ENCODE assay signal across 1 cellular context in the genomic region with DNA sequence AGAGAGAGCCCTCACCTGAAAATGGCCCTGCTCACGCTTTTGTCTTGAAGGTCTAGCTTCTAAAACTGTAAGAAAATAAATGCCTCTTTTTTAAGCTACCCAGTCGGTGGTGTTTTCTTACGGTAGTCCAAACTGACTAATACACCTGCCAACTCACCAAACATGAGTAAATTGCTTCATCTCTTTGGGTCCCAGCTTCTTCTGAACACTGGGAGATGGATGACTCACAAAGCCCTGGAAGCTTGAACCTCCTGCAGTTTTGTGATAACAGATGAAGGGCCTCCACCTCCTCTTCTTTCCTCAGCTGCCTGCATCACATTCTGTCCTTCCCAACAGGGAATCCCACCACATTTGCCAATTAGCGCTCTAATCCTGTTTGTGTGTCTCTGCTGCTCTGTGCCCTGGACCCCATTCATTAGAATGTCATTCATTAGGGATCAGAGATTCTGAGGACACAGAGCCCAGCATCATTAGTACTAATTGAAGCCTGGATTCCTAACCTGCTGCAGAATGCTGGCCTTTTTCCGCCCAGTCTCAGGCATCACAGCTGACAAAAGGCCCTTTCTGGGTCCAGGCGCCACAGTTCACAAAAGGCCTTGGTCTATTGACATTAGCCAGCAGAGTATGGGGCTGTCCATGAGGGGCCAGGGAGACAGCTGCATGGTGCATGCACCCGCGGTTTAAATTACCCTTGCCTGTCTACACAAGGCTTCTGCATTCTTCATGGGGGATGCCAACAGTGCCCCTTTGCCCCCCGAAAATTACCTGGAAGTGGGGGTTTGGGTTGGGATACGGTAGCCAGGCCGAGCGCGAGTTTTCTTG.
TF ChIP-seq lines count a peak whose summit lies in the region.

No MANE protein-coding gene starts in this region.

TF ChIP-seq in GM23338, 12 proteins besides CTCF, POLR2A, EP300 and RAD21 (continued from another document):
- TF ChIP-seq, protein P1, sequence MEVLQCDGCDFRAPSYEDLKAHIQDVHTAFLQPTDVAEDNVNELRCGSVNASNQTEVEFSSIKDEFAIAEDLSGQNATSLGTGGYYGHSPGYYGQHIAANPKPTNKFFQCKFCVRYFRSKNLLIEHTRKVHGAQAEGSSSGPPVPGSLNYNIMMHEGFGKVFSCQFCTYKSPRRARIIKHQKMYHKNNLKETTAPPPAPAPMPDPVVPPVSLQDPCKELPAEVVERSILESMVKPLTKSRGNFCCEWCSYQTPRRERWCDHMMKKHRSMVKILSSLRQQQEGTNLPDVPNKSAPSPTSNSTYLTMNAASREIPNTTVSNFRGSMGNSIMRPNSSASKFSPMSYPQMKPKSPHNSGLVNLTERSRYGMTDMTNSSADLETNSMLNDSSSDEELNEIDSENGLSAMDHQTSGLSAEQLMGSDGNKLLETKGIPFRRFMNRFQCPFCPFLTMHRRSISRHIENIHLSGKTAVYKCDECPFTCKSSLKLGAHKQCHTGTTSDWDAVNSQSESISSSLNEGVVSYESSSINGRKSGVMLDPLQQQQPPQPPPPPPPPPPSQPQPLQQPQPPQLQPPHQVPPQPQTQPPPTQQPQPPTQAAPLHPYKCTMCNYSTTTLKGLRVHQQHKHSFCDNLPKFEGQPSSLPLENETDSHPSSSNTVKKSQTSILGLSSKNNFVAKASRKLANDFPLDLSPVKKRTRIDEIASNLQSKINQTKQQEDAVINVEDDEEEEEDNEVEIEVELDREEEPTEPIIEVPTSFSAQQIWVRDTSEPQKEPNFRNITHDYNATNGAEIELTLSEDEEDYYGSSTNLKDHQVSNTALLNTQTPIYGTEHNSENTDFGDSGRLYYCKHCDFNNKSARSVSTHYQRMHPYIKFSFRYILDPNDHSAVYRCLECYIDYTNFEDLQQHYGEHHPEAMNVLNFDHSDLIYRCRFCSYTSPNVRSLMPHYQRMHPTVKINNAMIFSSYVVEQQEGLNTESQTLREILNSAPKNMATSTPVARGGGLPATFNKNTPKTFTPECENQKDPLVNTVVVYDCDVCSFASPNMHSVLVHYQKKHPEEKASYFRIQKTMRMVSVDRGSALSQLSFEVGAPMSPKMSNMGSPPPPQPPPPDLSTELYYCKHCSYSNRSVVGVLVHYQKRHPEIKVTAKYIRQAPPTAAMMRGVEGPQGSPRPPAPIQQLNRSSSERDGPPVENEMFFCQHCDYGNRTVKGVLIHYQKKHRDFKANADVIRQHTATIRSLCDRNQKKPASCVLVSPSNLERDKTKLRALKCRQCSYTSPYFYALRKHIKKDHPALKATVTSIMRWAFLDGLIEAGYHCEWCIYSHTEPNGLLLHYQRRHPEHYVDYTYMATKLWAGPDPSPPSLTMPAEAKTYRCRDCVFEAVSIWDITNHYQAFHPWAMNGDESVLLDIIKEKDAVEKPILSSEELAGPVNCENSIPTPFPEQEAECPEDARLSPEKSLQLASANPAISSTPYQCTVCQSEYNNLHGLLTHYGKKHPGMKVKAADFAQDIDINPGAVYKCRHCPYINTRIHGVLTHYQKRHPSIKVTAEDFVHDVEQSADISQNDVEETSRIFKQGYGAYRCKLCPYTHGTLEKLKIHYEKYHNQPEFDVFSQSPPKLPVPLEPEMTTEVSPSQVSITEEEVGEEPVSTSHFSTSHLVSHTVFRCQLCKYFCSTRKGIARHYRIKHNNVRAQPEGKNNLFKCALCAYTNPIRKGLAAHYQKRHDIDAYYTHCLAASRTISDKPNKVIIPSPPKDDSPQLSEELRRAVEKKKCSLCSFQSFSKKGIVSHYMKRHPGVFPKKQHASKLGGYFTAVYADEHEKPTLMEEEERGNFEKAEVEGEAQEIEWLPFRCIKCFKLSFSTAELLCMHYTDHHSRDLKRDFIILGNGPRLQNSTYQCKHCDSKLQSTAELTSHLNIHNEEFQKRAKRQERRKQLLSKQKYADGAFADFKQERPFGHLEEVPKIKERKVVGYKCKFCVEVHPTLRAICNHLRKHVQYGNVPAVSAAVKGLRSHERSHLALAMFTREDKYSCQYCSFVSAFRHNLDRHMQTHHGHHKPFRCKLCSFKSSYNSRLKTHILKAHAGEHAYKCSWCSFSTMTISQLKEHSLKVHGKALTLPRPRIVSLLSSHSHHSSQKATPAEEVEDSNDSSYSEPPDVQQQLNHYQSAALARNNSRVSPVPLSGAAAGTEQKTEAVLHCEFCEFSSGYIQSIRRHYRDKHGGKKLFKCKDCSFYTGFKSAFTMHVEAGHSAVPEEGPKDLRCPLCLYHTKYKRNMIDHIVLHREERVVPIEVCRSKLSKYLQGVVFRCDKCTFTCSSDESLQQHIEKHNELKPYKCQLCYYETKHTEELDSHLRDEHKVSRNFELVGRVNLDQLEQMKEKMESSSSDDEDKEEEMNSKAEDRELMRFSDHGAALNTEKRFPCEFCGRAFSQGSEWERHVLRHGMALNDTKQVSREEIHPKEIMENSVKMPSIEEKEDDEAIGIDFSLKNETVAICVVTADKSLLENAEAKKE (CRISPR knock-in tag; IDR thresholded peaks at IDR 0.05), result no peak
- no peak for TF ChIP-seq EZH2phosphoT487 (IDR thresholded peaks at IDR 0.05; ENCODE audit: unreplicated experiment)
